11 cellular contexts compared by ENCODE assay signal in genomic region chr11:132064987-132065620, GRCh38.
DNase-seq lines count a peak whose midpoint lies in the region; ATAC-seq and TF ChIP-seq lines count a peak whose summit lies in the region.
"Had no signal": no experiment of that assay in that cellular context is flagged by ENCODE, and none has a peak within 500 bp of the region (broad histone marks: within the 10 kb centered on the region; RNA-seq: fewer than 3 reads in every experiment).

No MANE protein-coding gene starts in this region.

- H3K27me3 Mint-ChIP-seq in activated CD4-positive, alpha-beta T cell treated with anti-CD3 and anti-CD28 coated beads, Interleukin-2, amount 10 ng/mL, durations not matched to agents 7 days and 5 days, result no peaks in the 10 kb centered on the region

- DNase-seq in ELR (ENCODE audit: low read depth) (peak; percentile 98), SJCRH30 (peak; percentile 20 to 51), fibroblast of pulmonary artery (ENCODE audit: low read depth) (peak; percentile 98), pulmonary artery endothelial cell (ENCODE audit: low read depth, low spot score) (peak; percentile 15)
- DNase-seq in activated CD4-positive, alpha-beta T cell treated with anti-CD3 and anti-CD28 coated beads, Interleukin-2, amount 10 ng/mL, durations not matched to agents 7 days and 5 days, result no peak
- DNase-seq: heart left ventricle, nephron progenitor cell had no signal

- H3K4me3 ChIP-seq in SJCRH30, result no peak overlapping the region
- H3K4me3 ChIP-seq in fibroblast of pulmonary artery (replicated peaks; ENCODE audit: low read depth, low read length), result no peak overlapping the region
- H3K4me3 ChIP-seq: heart left ventricle had no signal

- TF ChIP-seq CTCF in fibroblast of pulmonary artery (IDR thresholded peaks at IDR 0.05; ENCODE audit: low read length, missing control alignments), result no peak

- H3K9me3 Mint-ChIP-seq in activated CD4-positive, alpha-beta T cell treated with anti-CD3 and anti-CD28 coated beads, Interleukin-2, amount 10 ng/mL, durations not matched to agents 7 days and 5 days, result peaks cover 10% of the 10 kb centered on the region

- peaks cover 9% of the 10 kb centered on the region for H3K4me1 ChIP-seq in SJCRH30
- H3K4me1 ChIP-seq: heart left ventricle had no signal

- no peaks in the 10 kb centered on the region for H3K27me3 ChIP-seq in SJCRH30
- H3K27me3 ChIP-seq: heart left ventricle had no signal

- POLR2A ChIA-PET in activated CD4-positive, alpha-beta T cell treated with anti-CD3 and anti-CD28 coated beads, Interleukin-2, amount 10 ng/mL, durations not matched to agents 7 days and 5 days (lab: Charles Lee), result no interaction called here

- no peak overlapping the region for H3K4me3 Mint-ChIP-seq in activated CD4-positive, alpha-beta T cell treated with anti-CD3 and anti-CD28 coated beads, Interleukin-2, amount 10 ng/mL, durations not matched to agents 7 days and 5 days
- H3K4me3 Mint-ChIP-seq: nephron progenitor cell, type B pancreatic cell had no signal

- CTCF ChIA-PET in activated CD4-positive, alpha-beta T cell treated with anti-CD3 and anti-CD28 coated beads, Interleukin-2, amount 10 ng/mL, durations not matched to agents 7 days and 5 days (lab: Charles Lee), result interaction anchor here (0.5 kb wide), 1 partner anchor 1110 kb away, joined by 3 read pairs; no protein-coding TSS in a partner anchor

- H3K36me3 Mint-ChIP-seq in activated CD4-positive, alpha-beta T cell treated with anti-CD3 and anti-CD28 coated beads, Interleukin-2, amount 10 ng/mL, durations not matched to agents 7 days and 5 days (ENCODE audit: low read depth), result no peaks in the 10 kb centered on the region

- no peaks in the 10 kb centered on the region for H3K4me1 Mint-ChIP-seq in activated CD4-positive, alpha-beta T cell treated with anti-CD3 and anti-CD28 coated beads, Interleukin-2, amount 10 ng/mL, durations not matched to agents 7 days and 5 days

- H3K36me3 ChIP-seq in SJCRH30, result no peaks in the 10 kb centered on the region
- H3K36me3 ChIP-seq: heart left ventricle had no signal

- ATAC-seq in HG03571 (IDR thresholded peaks at IDR 0.05; ENCODE audit: unreplicated experiment) (no peak), HG03097 (IDR thresholded peaks at IDR 0.05; ENCODE audit: low FRiP score, unreplicated experiment) (no peak), HG03095 (IDR thresholded peaks at IDR 0.05; ENCODE audit: unreplicated experiment) (no peak)

- no peaks in the 10 kb centered on the region for H3K9me3 ChIP-seq in SJCRH30 (replicated peaks)

- H3K27ac ChIP-seq in SJCRH30, result peak overlapping the region; percentile 80
- H3K27ac ChIP-seq: heart left ventricle had no signal

- H3K27ac Mint-ChIP-seq in activated CD4-positive, alpha-beta T cell treated with anti-CD3 and anti-CD28 coated beads, Interleukin-2, amount 10 ng/mL, durations not matched to agents 7 days and 5 days, result no peak overlapping the region
- H3K27ac Mint-ChIP-seq: nephron progenitor cell, type B pancreatic cell had no signal
